ENCODE assay signal across 30 cellular contexts in genomic region chr2:38322224-38322914, GRCh38.
"Had no signal": no experiment of that assay in that cellular context is flagged by ENCODE, and none has a peak within 500 bp of the region (broad histone marks: within the 10 kb centered on the region; RNA-seq: fewer than 3 reads in every experiment).

No MANE protein-coding gene starts in this region.

- H3K9ac ChIP-seq: KMS-11 had no signal

- H3K4me3 ChIP-seq: breast epithelium, PC-9 had no signal

- DNase-seq: activated CD4-positive, alpha-beta T cell treated with anti-CD3 and anti-CD28 coated beads for 48 hours; activated CD4-positive, alpha-beta T cell treated with anti-CD3 and anti-CD28 coated beads, Interleukin-2, amount 50 U/mL, for 4 hours; activated CD4-positive, CD25-positive, alpha-beta regulatory T cell treated with anti-CD3 and anti-CD28 coated beads, Interleukin-2, amount 50 U/mL, for 72 hours; activated CD8-positive, alpha-beta memory T cell treated with anti-CD3 and anti-CD28 coated beads, Interleukin-2, amount 50 U/mL, for 48 hours; activated CD8-positive, alpha-beta T cell treated with anti-CD3 and anti-CD28 coated beads, Interleukin-2, amount 10 ng/mL, durations not matched to agents 7 days and 5 days; activated effector memory CD4-positive, alpha-beta T cell treated with Interleukin-2 at 50 U/mL for 16 hours; activated naive CD4-positive, alpha-beta T cell; activated T-cell treated with anti-CD3 and anti-CD28 coated beads, Interleukin-2, amount 50 U/mL, for 24 hours; aorta; caudate nucleus; MV-4-11; NCI-H1092 treated with DMSO at 0.1 percent for 48 hours; NCI-H1417 treated with DMSO at 0.1 percent for 48 hours; NCI-H1694; NCI-H2029; NCI-H2107; NCI-H2171 treated with DMSO at 0.1 percent for 48 hours; NCI-H226; NCI-H526 treated with DMSO at 0.1 percent for 48 hours; NCI-H82; NK-92 treated with Interleukin-12 subunit alpha and Interleukin-12 subunit beta, amount 100 ng/mL, for 24 hours; PC-9; SHP77 treated with DMSO at 0.1 percent for 48 hours; T-helper 9 cell had no signal

- ATAC-seq: activated CD8-positive, alpha-beta T cell treated with anti-CD3 and anti-CD28 coated beads, Interleukin-2, amount 10 ng/mL, durations not matched to agents 7 days and 5 days; WTC11 had no signal

- H3K4me2 ChIP-seq: KMS-11, PC-9 had no signal

- H3K27ac Mint-ChIP-seq: activated CD8-positive, alpha-beta T cell treated with anti-CD3 and anti-CD28 coated beads, Interleukin-2, amount 10 ng/mL, durations not matched to agents 7 days and 5 days; activated naive CD4-positive, alpha-beta T cell treated with anti-CD3 and anti-CD28 coated beads, Interleukin-2, amount 50 U/mL, for 24 hours; activated T-cell treated with anti-CD3 and anti-CD28 coated beads, Interleukin-2, amount 50 U/mL, for 24 hours; activated T-helper 1 cell treated with anti-CD3 and anti-CD28 coated beads, Interleukin-12 subunit alpha, Interleukin-12 subunit beta, Interleukin-2, Interleukin-4 antibody, amounts not matched to agents 30 ng/mL and 10 ng/mL and 1 ng/mL, durations not matched to agents 14 hours and 24 hours and 36 hours; T-helper 1 cell treated with Interleukin-12 subunit alpha and Interleukin-12 subunit beta and Interleukin-4 antibody, amounts not matched to agents 30 μg/mL and 1 μg/mL, for 36 hours; WTC11 had no signal

- H3K4me3 Mint-ChIP-seq: activated CD8-positive, alpha-beta T cell treated with anti-CD3 and anti-CD28 coated beads, Interleukin-2, amount 10 ng/mL, durations not matched to agents 7 days and 5 days; activated naive CD4-positive, alpha-beta T cell treated with anti-CD3 and anti-CD28 coated beads, Interleukin-2, amount 50 U/mL, for 24 hours; activated T-cell treated with anti-CD3 and anti-CD28 coated beads, Interleukin-2, amount 50 U/mL, for 24 hours; activated T-helper 1 cell treated with anti-CD3 and anti-CD28 coated beads, Interleukin-12 subunit alpha, Interleukin-12 subunit beta, Interleukin-2, Interleukin-4 antibody, amounts not matched to agents 30 ng/mL and 10 ng/mL and 1 ng/mL, durations not matched to agents 14 hours and 24 hours and 36 hours; T-helper 1 cell treated with Interleukin-12 subunit alpha and Interleukin-12 subunit beta and Interleukin-4 antibody, amounts not matched to agents 30 μg/mL and 1 μg/mL, for 36 hours; WTC11 had no signal

- H2AFZ ChIP-seq: PC-9 had no signal

- H3K9me3 Mint-ChIP-seq: activated naive CD4-positive, alpha-beta T cell treated with anti-CD3 and anti-CD28 coated beads, Interleukin-2, amount 50 U/mL, for 24 hours; activated T-cell treated with anti-CD3 and anti-CD28 coated beads, Interleukin-2, amount 50 U/mL, for 24 hours; activated T-helper 1 cell treated with anti-CD3 and anti-CD28 coated beads, Interleukin-12 subunit alpha, Interleukin-12 subunit beta, Interleukin-2, Interleukin-4 antibody, amounts not matched to agents 30 ng/mL and 10 ng/mL and 1 ng/mL, durations not matched to agents 14 hours and 24 hours and 36 hours; T-helper 1 cell treated with Interleukin-12 subunit alpha and Interleukin-12 subunit beta and Interleukin-4 antibody, amounts not matched to agents 30 μg/mL and 1 μg/mL, for 36 hours; WTC11 had no signal

- H3K27ac ChIP-seq: breast epithelium, KMS-11, PC-9 had no signal

- H3K4me1 ChIP-seq: breast epithelium had no signal

- H3K27me3 ChIP-seq: breast epithelium had no signal

- H3K36me3 ChIP-seq: breast epithelium had no signal

- H3K27me3 Mint-ChIP-seq: activated naive CD4-positive, alpha-beta T cell treated with anti-CD3 and anti-CD28 coated beads, Interleukin-2, amount 50 U/mL, for 24 hours; activated T-cell treated with anti-CD3 and anti-CD28 coated beads, Interleukin-2, amount 50 U/mL, for 24 hours had no signal

- H3K9me3 ChIP-seq: breast epithelium had no signal
